8 cellular contexts compared by ENCODE assay signal in the genomic region with DNA sequence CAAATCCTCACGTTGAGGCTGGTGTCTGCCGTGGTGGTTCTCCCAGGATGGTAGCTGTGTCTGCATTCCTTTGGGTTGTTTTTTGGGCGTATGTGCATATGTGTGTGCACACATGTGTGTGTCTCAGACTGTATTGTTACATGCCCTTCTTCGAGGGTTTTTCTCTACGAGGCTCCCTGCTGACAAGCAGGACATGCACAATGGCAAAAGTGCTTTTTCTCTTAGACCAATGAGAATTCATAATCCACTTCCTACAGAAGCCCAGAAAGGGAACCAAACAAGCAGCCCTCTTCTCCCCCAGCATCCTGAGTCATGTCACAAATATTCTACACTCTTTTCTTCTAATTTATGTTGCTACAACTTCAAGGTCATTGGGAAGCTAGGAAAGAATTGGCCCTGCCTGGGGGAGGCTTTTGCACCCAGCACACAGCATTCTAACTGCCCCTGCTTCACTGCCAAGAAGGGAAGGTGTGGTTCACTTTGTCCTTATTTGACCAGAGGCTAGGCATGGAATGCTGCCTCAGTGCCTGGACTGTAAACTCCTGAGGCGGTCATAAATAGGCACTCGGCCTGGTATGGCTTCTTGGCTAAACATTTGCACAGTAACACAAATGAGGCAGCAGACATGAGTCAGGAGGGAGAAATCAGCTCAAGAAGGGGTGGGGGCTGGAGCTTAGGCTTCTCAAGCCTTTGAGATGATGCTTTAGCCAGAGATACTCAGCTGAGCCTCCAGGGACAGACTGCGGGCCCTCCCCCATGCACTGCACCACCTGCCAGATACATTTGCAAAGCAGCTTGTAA.
DNase-seq lines count a peak whose midpoint lies in the region; ATAC-seq and TF ChIP-seq lines count a peak whose summit lies in the region.

No MANE protein-coding gene starts in this region.

- H4K20me1 ChIP-seq in Karpas-422 (ENCODE audit: insufficient read depth, low read depth, low read length) (no peaks in the 10 kb centered on the region), hepatocyte (ENCODE audit: insufficient read depth, poor library complexity, severe bottlenecking) (no peaks in the 10 kb centered on the region)

- H3K36me3 ChIP-seq in BE2C (no peaks in the 10 kb centered on the region), Karpas-422 (ENCODE audit: insufficient read depth, low read length) (no peaks in the 10 kb centered on the region), adrenal gland (replicated peaks in 1 of 2) (no peaks in the 10 kb centered on the region), hepatocyte (replicated peaks; ENCODE audit: insufficient read depth, low read depth) (no peaks in the 10 kb centered on the region)

- H3K9me2 ChIP-seq in Karpas-422 (replicated peaks; ENCODE audit: insufficient read depth, low read length) (no peaks in the 10 kb centered on the region), hepatocyte (replicated peaks; ENCODE audit: insufficient read depth) (no peaks in the 10 kb centered on the region)

- H3K4me2 ChIP-seq in Karpas-422 (ENCODE audit: low read depth, low read length, poor library complexity, severe bottlenecking) (peak overlapping the region; percentile 87), hepatocyte (no peak overlapping the region)

- H3K27me3 ChIP-seq in BE2C (no peaks in the 10 kb centered on the region), Karpas-422 (ENCODE audit: low read length) (no peaks in the 10 kb centered on the region), adrenal gland (no peaks in the 10 kb centered on the region), hepatocyte (peaks cover 6% of the 10 kb centered on the region)

- peak in 1 of 2 donors; percentile 31 for TF ChIP-seq POLR2A in adrenal gland (IDR thresholded peaks at IDR 0.05)

- H3K79me2 ChIP-seq in Karpas-422 (ENCODE audit: low read length) (0 out of 2 replicates have a peak, but pooled peaks cover under 1% of the 10 kb centered on the region), hepatocyte (no peaks in the 10 kb centered on the region)

- no peak for ATAC-seq in HG03045 (IDR thresholded peaks at IDR 0.05; ENCODE audit: unreplicated experiment)

- TF ChIP-seq CTCF in BE2C (IDR thresholded peaks at IDR 0.05; ENCODE audit: low read depth, low read length) (no peak), adrenal gland (IDR thresholded peaks at IDR 0.05) (peak in 1 of 6 experiments; percentile 7), hepatocyte (IDR thresholded peaks at IDR 0.05; ENCODE audit: poor library complexity) (no peak)

- 40 to 52% (median 48%) methylated on average over 8 of the region's 8 CpGs for whole genome bisulfite sequencing in adrenal gland, 4 donors
- WGBS in hepatocyte (ENCODE audit: low lambda C conversion rate, missing lambda C conversion rate): 62% methylated on average over 8 of the region's 8 CpGs

- H3K4me3 ChIP-seq in BE2C (ENCODE audit: low read depth, low read length) (no peak overlapping the region), Karpas-422 (ENCODE audit: low read length) (peak overlapping the region; percentile 70), adrenal gland (no peak overlapping the region), hepatocyte (no peak overlapping the region)

- peak; percentile 80 for DNase-seq in BE2C
- DNase-seq in Karpas-422: peak; percentile 97
- peak in 6 of 7 donors; percentile 41 to 91 (median 82) for DNase-seq in adrenal gland
- peak; percentile 79 for DNase-seq in hepatocyte (ENCODE audit: low spot score)
- peak; percentile 99 for DNase-seq in stromal cell of bone marrow (ENCODE audit: low read depth)
- DNase-seq in putamen (ENCODE audit: low spot score): no peak
- DNase-seq in activated CD4-positive, alpha-beta T cell treated with anti-CD3 and anti-CD28 coated beads, Interleukin-2, amount 50 U/mL, for 48 hours: no peak

- intact Hi-C loops in adrenal gland (cut with DNase I): no loop called here

- H3K4me1 ChIP-seq in BE2C: peaks cover 61% of the 10 kb centered on the region
- peaks cover 77% of the 10 kb centered on the region for H3K4me1 ChIP-seq in Karpas-422 (ENCODE audit: low read length)
- peaks cover 18 to 19% of the 10 kb centered on the region in 2 donors for H3K4me1 ChIP-seq in adrenal gland (replicated peaks in 1 of 2)
- peaks cover 19% of the 10 kb centered on the region for H3K4me1 ChIP-seq in hepatocyte (ENCODE audit: insufficient read depth)

- H3K27ac ChIP-seq in Karpas-422 (ENCODE audit: low read length): peak overlapping the region; percentile 99
- peak overlapping the region in 3 of 5 donors; percentile 26 to 81 (median 39) for H3K27ac ChIP-seq in adrenal gland
- peak overlapping the region; percentile 20 for H3K27ac ChIP-seq in hepatocyte

- no peaks in the 10 kb centered on the region for H3K9me3 ChIP-seq in BE2C
- no peaks in the 10 kb centered on the region for H3K9me3 ChIP-seq in Karpas-422 (ENCODE audit: low read length)
- H3K9me3 ChIP-seq in adrenal gland (replicated peaks in 1 of 3): no peaks in the 10 kb centered on the region
- H3K9me3 ChIP-seq in hepatocyte (ENCODE audit: low read depth): no peaks in the 10 kb centered on the region

- H2AFZ ChIP-seq in Karpas-422 (ENCODE audit: low read length): no peak overlapping the region
- no peak overlapping the region for H2AFZ ChIP-seq in hepatocyte

- H3K9ac ChIP-seq in Karpas-422 (ENCODE audit: low read length): peak overlapping the region; percentile 88

Comparison
In these comparisons a context has a peak if more than half of its experiments do, and no peak if none do; other contexts are left out.
1. DNase-seq: peak in BE2C (single experiment), Karpas-422 (single experiment), adrenal gland (6 of 7), hepatocyte (single experiment) and stromal cell of bone marrow (single experiment); none in putamen (single experiment) and activated CD4-positive, alpha-beta T cell treated with anti-CD3 and anti-CD28 coated beads, Interleukin-2, amount 50 U/mL, for 48 hours (0 of 2).
2. H3K27ac ChIP-seq: peak in every context shown above with its lines; median percentile 99 in Karpas-422; 39 in adrenal gland; 20 in hepatocyte.